1 cellular context compared by ENCODE assay signal in the genomic region with DNA sequence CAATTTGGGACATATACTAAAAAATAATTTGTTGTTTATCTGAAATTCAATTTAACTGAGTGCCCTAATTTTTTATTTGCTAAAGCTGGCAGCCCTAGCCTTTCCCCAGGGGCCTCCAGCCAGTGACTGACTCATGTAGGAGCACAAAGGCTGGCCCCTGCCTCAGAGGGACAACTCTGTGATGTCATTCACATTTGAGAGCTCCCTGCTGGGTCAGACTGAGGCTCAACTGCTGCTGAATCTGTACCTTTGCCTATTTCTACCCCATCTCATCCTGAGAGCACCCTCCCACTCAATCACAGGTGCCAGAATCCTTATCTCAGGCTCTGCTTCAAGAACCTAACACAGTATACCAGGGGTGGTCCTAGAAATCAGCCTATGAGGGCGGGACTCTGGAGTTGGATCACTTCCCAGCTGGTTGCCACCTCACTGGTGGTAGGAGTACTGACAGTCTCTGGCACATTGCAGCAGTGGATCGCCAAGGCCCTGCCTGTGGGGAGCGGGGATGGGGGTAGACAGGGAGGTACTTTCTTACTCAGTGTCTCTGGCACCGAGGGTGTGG.
TF ChIP-seq lines count a peak whose summit lies in the region.

No MANE protein-coding gene starts in this region.

TF ChIP-seq in SK-N-SH treated with all-trans-retinoic acid at 6 μM for 48 hours, 23 proteins besides CTCF, POLR2A, EP300 and RAD21 (continued from another document):
- TF ChIP-seq, protein P1, sequence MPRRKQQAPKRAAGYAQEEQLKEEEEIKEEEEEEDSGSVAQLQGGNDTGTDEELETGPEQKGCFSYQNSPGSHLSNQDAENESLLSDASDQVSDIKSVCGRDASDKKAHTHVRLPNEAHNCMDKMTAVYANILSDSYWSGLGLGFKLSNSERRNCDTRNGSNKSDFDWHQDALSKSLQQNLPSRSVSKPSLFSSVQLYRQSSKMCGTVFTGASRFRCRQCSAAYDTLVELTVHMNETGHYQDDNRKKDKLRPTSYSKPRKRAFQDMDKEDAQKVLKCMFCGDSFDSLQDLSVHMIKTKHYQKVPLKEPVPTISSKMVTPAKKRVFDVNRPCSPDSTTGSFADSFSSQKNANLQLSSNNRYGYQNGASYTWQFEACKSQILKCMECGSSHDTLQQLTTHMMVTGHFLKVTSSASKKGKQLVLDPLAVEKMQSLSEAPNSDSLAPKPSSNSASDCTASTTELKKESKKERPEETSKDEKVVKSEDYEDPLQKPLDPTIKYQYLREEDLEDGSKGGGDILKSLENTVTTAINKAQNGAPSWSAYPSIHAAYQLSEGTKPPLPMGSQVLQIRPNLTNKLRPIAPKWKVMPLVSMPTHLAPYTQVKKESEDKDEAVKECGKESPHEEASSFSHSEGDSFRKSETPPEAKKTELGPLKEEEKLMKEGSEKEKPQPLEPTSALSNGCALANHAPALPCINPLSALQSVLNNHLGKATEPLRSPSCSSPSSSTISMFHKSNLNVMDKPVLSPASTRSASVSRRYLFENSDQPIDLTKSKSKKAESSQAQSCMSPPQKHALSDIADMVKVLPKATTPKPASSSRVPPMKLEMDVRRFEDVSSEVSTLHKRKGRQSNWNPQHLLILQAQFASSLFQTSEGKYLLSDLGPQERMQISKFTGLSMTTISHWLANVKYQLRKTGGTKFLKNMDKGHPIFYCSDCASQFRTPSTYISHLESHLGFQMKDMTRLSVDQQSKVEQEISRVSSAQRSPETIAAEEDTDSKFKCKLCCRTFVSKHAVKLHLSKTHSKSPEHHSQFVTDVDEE (CRISPR knock-in tag; IDR thresholded peaks at IDR 0.05) = no peak
- TF ChIP-seq, protein P2, sequence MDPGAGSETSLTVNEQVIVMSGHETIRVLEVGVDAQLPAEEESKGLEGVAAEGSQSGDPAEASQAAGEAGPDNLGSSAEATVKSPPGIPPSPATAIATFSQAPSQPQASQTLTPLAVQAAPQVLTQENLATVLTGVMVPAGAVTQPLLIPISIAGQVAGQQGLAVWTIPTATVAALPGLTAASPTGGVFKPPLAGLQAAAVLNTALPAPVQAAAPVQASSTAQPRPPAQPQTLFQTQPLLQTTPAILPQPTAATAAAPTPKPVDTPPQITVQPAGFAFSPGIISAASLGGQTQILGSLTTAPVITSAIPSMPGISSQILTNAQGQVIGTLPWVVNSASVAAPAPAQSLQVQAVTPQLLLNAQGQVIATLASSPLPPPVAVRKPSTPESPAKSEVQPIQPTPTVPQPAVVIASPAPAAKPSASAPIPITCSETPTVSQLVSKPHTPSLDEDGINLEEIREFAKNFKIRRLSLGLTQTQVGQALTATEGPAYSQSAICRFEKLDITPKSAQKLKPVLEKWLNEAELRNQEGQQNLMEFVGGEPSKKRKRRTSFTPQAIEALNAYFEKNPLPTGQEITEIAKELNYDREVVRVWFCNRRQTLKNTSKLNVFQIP (CRISPR knock-in tag; IDR thresholded peaks at IDR 0.05; ENCODE audit: borderline replicate concordance, low read depth) = no peak
- TF ChIP-seq SNAI2 (CRISPR knock-in tag; IDR thresholded peaks at IDR 0.05) (no peak), ZNF8 (CRISPR knock-in tag; IDR thresholded peaks at IDR 0.05) (no peak), BACH2 (CRISPR knock-in tag; IDR thresholded peaks at IDR 0.05; ENCODE audit: borderline replicate concordance) (no peak), GLIS3 (CRISPR knock-in tag; IDR thresholded peaks at IDR 0.05) (no peak), ZC3H10 (CRISPR knock-in tag; IDR thresholded peaks at IDR 0.05) (no peak), ISL1 (CRISPR knock-in tag; IDR thresholded peaks at IDR 0.05) (no peak), ESRRG (CRISPR knock-in tag; IDR thresholded peaks at IDR 0.05) (no peak)
- TF ChIP-seq, protein P3, sequence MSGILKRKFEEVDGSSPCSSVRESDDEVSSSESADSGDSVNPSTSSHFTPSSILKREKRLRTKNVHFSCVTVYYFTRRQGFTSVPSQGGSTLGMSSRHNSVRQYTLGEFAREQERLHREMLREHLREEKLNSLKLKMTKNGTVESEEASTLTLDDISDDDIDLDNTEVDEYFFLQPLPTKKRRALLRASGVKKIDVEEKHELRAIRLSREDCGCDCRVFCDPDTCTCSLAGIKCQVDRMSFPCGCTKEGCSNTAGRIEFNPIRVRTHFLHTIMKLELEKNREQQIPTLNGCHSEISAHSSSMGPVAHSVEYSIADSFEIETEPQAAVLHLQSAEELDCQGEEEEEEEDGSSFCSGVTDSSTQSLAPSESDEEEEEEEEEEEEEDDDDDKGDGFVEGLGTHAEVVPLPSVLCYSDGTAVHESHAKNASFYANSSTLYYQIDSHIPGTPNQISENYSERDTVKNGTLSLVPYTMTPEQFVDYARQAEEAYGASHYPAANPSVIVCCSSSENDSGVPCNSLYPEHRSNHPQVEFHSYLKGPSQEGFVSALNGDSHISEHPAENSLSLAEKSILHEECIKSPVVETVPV (CRISPR knock-in tag; IDR thresholded peaks at IDR 0.05) = no peak
- TF ChIP-seq, protein P4, sequence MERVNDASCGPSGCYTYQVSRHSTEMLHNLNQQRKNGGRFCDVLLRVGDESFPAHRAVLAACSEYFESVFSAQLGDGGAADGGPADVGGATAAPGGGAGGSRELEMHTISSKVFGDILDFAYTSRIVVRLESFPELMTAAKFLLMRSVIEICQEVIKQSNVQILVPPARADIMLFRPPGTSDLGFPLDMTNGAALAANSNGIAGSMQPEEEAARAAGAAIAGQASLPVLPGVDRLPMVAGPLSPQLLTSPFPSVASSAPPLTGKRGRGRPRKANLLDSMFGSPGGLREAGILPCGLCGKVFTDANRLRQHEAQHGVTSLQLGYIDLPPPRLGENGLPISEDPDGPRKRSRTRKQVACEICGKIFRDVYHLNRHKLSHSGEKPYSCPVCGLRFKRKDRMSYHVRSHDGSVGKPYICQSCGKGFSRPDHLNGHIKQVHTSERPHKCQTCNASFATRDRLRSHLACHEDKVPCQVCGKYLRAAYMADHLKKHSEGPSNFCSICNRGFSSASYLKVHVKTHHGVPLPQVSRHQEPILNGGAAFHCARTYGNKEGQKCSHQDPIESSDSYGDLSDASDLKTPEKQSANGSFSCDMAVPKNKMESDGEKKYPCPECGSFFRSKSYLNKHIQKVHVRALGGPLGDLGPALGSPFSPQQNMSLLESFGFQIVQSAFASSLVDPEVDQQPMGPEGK (CRISPR knock-in tag; IDR thresholded peaks at IDR 0.05; ENCODE audit: borderline replicate concordance) = no peak
